8 cellular contexts compared by ENCODE assay signal in genomic region chr10:69325637-69326523, GRCh38. TPM values are rescaled to one million over a fixed set of nuclear protein-coding genes. Genes with fewer than 3 reads are reported as not detected.
A peak's percentile ranks its signal among the peaks of the same experiment; 100 is the strongest.
DNase-seq lines count a peak whose midpoint lies in the region; ATAC-seq, FAIRE-seq and TF ChIP-seq lines count a peak whose summit lies in the region.
"Not testable (repeated sequence)": the region's sequence is repeated elsewhere in the genome, so short reads cannot be mapped to it uniquely, and the experiment has no call there.

No MANE protein-coding gene starts in this region.

- FAIRE-seq in RCC 7860 (lab: Jason Lieb, UNC) = not testable (repeated sequence)

- not testable (repeated sequence) for H3K36me3 ChIP-seq in MG63, tibial artery
- peaks cover 0 to 20% (median 0%) of the 10 kb centered on the region in 9 donors for H3K36me3 ChIP-seq in heart right ventricle

- intact Hi-C loops in heart right ventricle (cut with DNase I) (loop anchor here in 2 of 10 donors (5.0 to 10.0 kb wide), 2 partner anchors 36 to 49 kb away; no protein-coding TSS in a partner anchor), tibial artery (cut with DNase I; ENCODE audit: low total_unique reads) (loop anchor here (5.0 kb wide), 1 partner anchor 36 kb away; no protein-coding TSS in a partner anchor)

- TF ChIP-seq CTCF in coronary artery (IDR thresholded peaks at IDR 0.05); tibial artery (IDR thresholded peaks at IDR 0.05): not testable (repeated sequence)
- TF ChIP-seq CTCF in heart right ventricle (IDR thresholded peaks at IDR 0.05) = peak in 3 of 9 donors; percentile 11 to 16 (median 13)

- H3K9me3 Mint-ChIP-seq in activated naive CD4-positive, alpha-beta T cell treated with anti-CD3 and anti-CD28 coated beads, Interleukin-2, amount 50 U/mL, for 24 hours; naive thymus-derived CD8-positive, alpha-beta T cell: not testable (repeated sequence)

- ATAC-seq in heart right ventricle = peak in 6 of 8 donors; percentile 37 to 57 (median 45)
- not testable (repeated sequence) for ATAC-seq in naive thymus-derived CD8-positive, alpha-beta T cell

- not testable (repeated sequence) for H3K27me3 ChIP-seq in MG63, heart right ventricle, tibial artery

- H3K4me3 Mint-ChIP-seq in activated naive CD4-positive, alpha-beta T cell treated with anti-CD3 and anti-CD28 coated beads, Interleukin-2, amount 50 U/mL, for 24 hours = peak overlapping the region; percentile 48
- peak overlapping the region in 3 of 10 donors; percentile 27 to 71 (median 52) for H3K4me3 Mint-ChIP-seq in naive thymus-derived CD8-positive, alpha-beta T cell

- H3K9me3 ChIP-seq in MG63, heart right ventricle, tibial artery: not testable (repeated sequence)

- H3K4me3 ChIP-seq in MG63 = peak overlapping the region; percentile 14; the same call in 1 of the 2 replicates
- not testable (repeated sequence) for H3K4me3 ChIP-seq in coronary artery, heart right ventricle, tibial artery

- H3K27ac ChIP-seq in coronary artery (peak overlapping the region; percentile 24 to 68), heart right ventricle (peak overlapping the region in 9 of 10 donors; percentile 55 to 89 (median 84)), tibial artery (peak overlapping the region; percentile 14 to 87)

- peak overlapping the region; percentile 82 for H3K27ac Mint-ChIP-seq in activated naive CD4-positive, alpha-beta T cell treated with anti-CD3 and anti-CD28 coated beads, Interleukin-2, amount 50 U/mL, for 24 hours
- H3K27ac Mint-ChIP-seq in naive thymus-derived CD8-positive, alpha-beta T cell = peak overlapping the region; percentile 54 to 96 (median 82)

- not testable (repeated sequence) for H3K27me3 Mint-ChIP-seq in activated naive CD4-positive, alpha-beta T cell treated with anti-CD3 and anti-CD28 coated beads, Interleukin-2, amount 50 U/mL, for 24 hours; naive thymus-derived CD8-positive, alpha-beta T cell

- not testable (repeated sequence) for H3K36me3 Mint-ChIP-seq in activated naive CD4-positive, alpha-beta T cell treated with anti-CD3 and anti-CD28 coated beads, Interleukin-2, amount 50 U/mL, for 24 hours
- peaks cover 0 to 12% (median 0%) of the 10 kb centered on the region in 3 donors for H3K36me3 Mint-ChIP-seq in naive thymus-derived CD8-positive, alpha-beta T cell

- DNase-seq in DMS 273 treated with DMSO at 0.1 percent for 48 hours (lab: John Stamatoyannopoulos, UW) (peak; percentile 23), MG63 (peak; percentile 70), RCC 7860 (ENCODE audit: low spot score) (peak; percentile 49), heart right ventricle (peak; percentile 38 to 57)
- not testable (repeated sequence) for DNase-seq in coronary artery (ENCODE audit: low spot score); naive thymus-derived CD8-positive, alpha-beta T cell; tibial artery

- peaks cover 72% of the 10 kb centered on the region for H3K4me1 Mint-ChIP-seq in activated naive CD4-positive, alpha-beta T cell treated with anti-CD3 and anti-CD28 coated beads, Interleukin-2, amount 50 U/mL, for 24 hours
- peaks cover 32 to 82% (median 78%) of the 10 kb centered on the region in 4 donors for H3K4me1 Mint-ChIP-seq in naive thymus-derived CD8-positive, alpha-beta T cell

- 47 to 48% methylated on average over 24 of the region's 24 CpGs for WGBS in heart right ventricle, 2 donors

- POLR2A ChIA-PET in naive thymus-derived CD8-positive, alpha-beta T cell (lab: Charles Lee) = interaction anchor here (0.7 kb wide), 2 partner anchors 26 to 128 kb away, joined by 3 to 4 read pairs; no protein-coding TSS in a partner anchor

- H3K4me1 ChIP-seq in heart right ventricle (peaks cover 8 to 98% (median 82%) of the 10 kb centered on the region in 9 donors), tibial artery (peaks cover 7 to 97% (median 67%) of the 10 kb centered on the region in 4 donors)

RNA-seq across cellular contexts. Expression of gene HK1, which starts 47.6 kb away (rescaled TPM):
- total RNA-seq in MG63 (2014; rRNA removed; shearing (Covaris generic); ENCODE audit: low replicate concordance) = 72.2 and 83.2 TPM in 2 replicates
- total RNA-seq in heart right ventricle = 100 to 1,000 TPM; 178 to 322 (median 239) TPM
- 100 to 1,000 TPM in 1 of 2 donors, 10 to 100 TPM in 1; 51.9 to 161 TPM for polyA plus RNA-seq in heart right ventricle
- total RNA-seq in naive thymus-derived CD8-positive, alpha-beta T cell = 10 to 100 TPM; 63.5 to 67.1 TPM
- 100 to 1,000 TPM in 1 of 3 donors, 10 to 100 TPM in 2; 89.9 to 129 (median 97.1) TPM for polyA plus RNA-seq in naive thymus-derived CD8-positive, alpha-beta T cell
